In genomic region chr20:63640086-63640485, GRCh38 we compare ENCODE assay signal across 12 cellular contexts. TPM values are rescaled to one million over a fixed set of nuclear protein-coding genes. Genes with fewer than 3 reads are reported as not detected.
DNase-seq lines count a peak whose midpoint lies in the region; ATAC-seq, FAIRE-seq and TF ChIP-seq lines count a peak whose summit lies in the region.
"Had no signal": no experiment of that assay in that cellular context is flagged by ENCODE, and none has a peak within 500 bp of the region (broad histone marks: within the 10 kb centered on the region; RNA-seq: fewer than 3 reads in every experiment).

No MANE protein-coding gene starts in this region.

- TF ChIP-seq POLR2A in stomach (IDR thresholded peaks at IDR 0.05), result no peak

- peaks cover 0 to 5% of the 10 kb centered on the region in 2 donors for H3K4me1 ChIP-seq in kidney (ENCODE audit: control insufficient read depth in 1 of 2, insufficient read depth in 1 of 2, low read depth in 1 of 2, low read length in 2 of 2)
- peaks cover 8 to 31% (median 21%) of the 10 kb centered on the region in 4 donors for H3K4me1 ChIP-seq in stomach

- peaks cover 2% of the 10 kb centered on the region for H3K36me3 Mint-ChIP-seq in activated CD4-positive, alpha-beta T cell treated with anti-CD3 and anti-CD28 coated beads, Interleukin-2, amount 10 ng/mL, durations not matched to agents 24 days and 14 days (ENCODE audit: low read depth)
- H3K36me3 Mint-ChIP-seq in T-helper 17 cell (ENCODE audit: low read depth), result peaks cover 3% of the 10 kb centered on the region

- peak overlapping the region; percentile 88 for H3K4me3 Mint-ChIP-seq in activated CD4-positive, alpha-beta T cell treated with anti-CD3 and anti-CD28 coated beads, Interleukin-2, amount 10 ng/mL, durations not matched to agents 24 days and 14 days
- H3K4me3 Mint-ChIP-seq in T-helper 17 cell, result peak overlapping the region; percentile 90

- no peaks in the 10 kb centered on the region for H3K27me3 ChIP-seq in stomach

- H3K27ac ChIP-seq in kidney (ENCODE audit: low read depth in 2 of 2, low read length in 2 of 2), result peak overlapping the region in 1 of 2 donors; percentile 47
- peak overlapping the region; percentile 8 to 84 (median 75) for H3K27ac ChIP-seq in stomach

- 75 to 88% (median 79%) methylated on average over 6 to 8 of the region's 8 CpGs for WGBS in stomach, 5 donors

- H3K27me3 Mint-ChIP-seq in activated CD4-positive, alpha-beta T cell treated with anti-CD3 and anti-CD28 coated beads, Interleukin-2, amount 10 ng/mL, durations not matched to agents 24 days and 14 days, result peaks cover 6% of the 10 kb centered on the region
- no peaks in the 10 kb centered on the region for H3K27me3 Mint-ChIP-seq in T-helper 17 cell

- ATAC-seq in T-helper 17 cell (no peak), HG03108 (IDR thresholded peaks at IDR 0.05; ENCODE audit: unreplicated experiment) (no peak)
- ATAC-seq: HCT116 had no signal

- in situ Hi-C loops in GM13977 (cut with MboI; ENCODE audit: low pct_unique_long_range_greater_than_20kb, low sequenced_read_pairs, unreplicated experiment), result no loop called here

- H3K9ac ChIP-seq in kidney (ENCODE audit: low read length in 2 of 2), result no peak overlapping the region

- intact Hi-C loops in activated CD4-positive, alpha-beta T cell treated with anti-CD3 and anti-CD28 coated beads, Interleukin-2, amount 10 ng/mL, durations not matched to agents 24 days and 14 days (cut with micrococcal nuclease), result no loop called here
- intact Hi-C loops in kidney (cut with DNase I), result no loop called here
- intact Hi-C loops in stomach (cut with DNase I; ENCODE audit: low total_unique reads), result no loop called here

- TF ChIP-seq EP300 in stomach (IDR thresholded peaks at IDR 0.05), result no peak

- no peak for DNase-seq in activated CD4-positive, alpha-beta T cell treated with anti-CD3 and anti-CD28 coated beads, Interleukin-2, amount 10 ng/mL, durations not matched to agents 24 days and 14 days
- DNase-seq in activated CD4-positive, alpha-beta T cell treated with anti-CD3 and anti-CD28 coated beads, Interleukin-2, amount 50 U/mL, for 4 hours, result no peak
- DNase-seq in T-helper 17 cell, result no peak
- DNase-seq in kidney, result peak; percentile 69
- DNase-seq in stomach, result no peak
- no peak for DNase-seq in GM13977 (ENCODE audit: low spot score)
- no peak for DNase-seq in COLO668 (lab: John Stamatoyannopoulos, UW; ENCODE audit: unreplicated experiment)
- DNase-seq: DMS53, Karpas-422 had no signal

- TF ChIP-seq CTCF in kidney (IDR thresholded peaks at IDR 0.05; ENCODE audit: borderline replicate concordance, extremely low read depth, insufficient read depth) (no peak), stomach (IDR thresholded peaks at IDR 0.05) (no peak), GM13977 (IDR thresholded peaks at IDR 0.05; ENCODE audit: extremely low read depth, insufficient read depth, missing control alignments) (no peak)

- H3K9me3 ChIP-seq in T-helper 17 cell (ENCODE audit: control insufficient read depth, low read length, poor library complexity, severe bottlenecking) (no peaks in the 10 kb centered on the region), kidney (ENCODE audit: control insufficient read depth in 1 of 2, low read length in 2 of 2) (no peaks in the 10 kb centered on the region), stomach (no peaks in the 10 kb centered on the region)

- no peak for FAIRE-seq in kidney (lab: Jason Lieb, UNC)
- FAIRE-seq: A204.1 had no signal

- H3K9me3 Mint-ChIP-seq in activated CD4-positive, alpha-beta T cell treated with anti-CD3 and anti-CD28 coated beads, Interleukin-2, amount 10 ng/mL, durations not matched to agents 24 days and 14 days, result no peaks in the 10 kb centered on the region

- peak overlapping the region; percentile 97 for H3K27ac Mint-ChIP-seq in activated CD4-positive, alpha-beta T cell treated with anti-CD3 and anti-CD28 coated beads, Interleukin-2, amount 10 ng/mL, durations not matched to agents 24 days and 14 days
- H3K27ac Mint-ChIP-seq in T-helper 17 cell, result peak overlapping the region; percentile 99

- peaks cover 37% of the 10 kb centered on the region for H3K4me1 Mint-ChIP-seq in activated CD4-positive, alpha-beta T cell treated with anti-CD3 and anti-CD28 coated beads, Interleukin-2, amount 10 ng/mL, durations not matched to agents 24 days and 14 days
- peaks cover 33% of the 10 kb centered on the region for H3K4me1 Mint-ChIP-seq in T-helper 17 cell

- H3K4me3 ChIP-seq in kidney (ENCODE audit: low read length in 2 of 2) (no peak overlapping the region), stomach (peak overlapping the region in 3 of 4 donors; percentile 27 to 63 (median 58))

- H3K36me3 ChIP-seq in kidney (ENCODE audit: control insufficient read depth in 1 of 2, insufficient read depth in 2 of 2, low read length in 2 of 2) (no peaks in the 10 kb centered on the region), stomach (no peaks in the 10 kb centered on the region)

RNA-seq across cellular contexts. Expression of gene STMN3, which starts 13.1 kb away (rescaled TPM):
- total RNA-seq in activated CD4-positive, alpha-beta T cell treated with anti-CD3 and anti-CD28 coated beads, Interleukin-2, amount 10 ng/mL, durations not matched to agents 24 days and 14 days, result 9.7 and 10.7 TPM in 2 replicates
- 10 to 100 TPM; 51.0 to 67.4 TPM for total RNA-seq in T-helper 17 cell
- total RNA-seq in kidney, result 84.9 TPM
- polyA plus RNA-seq in kidney (ENCODE audit: insufficient read depth, low read depth, low replicate concordance), result 20.6 TPM
- 10 to 100 TPM in 2 of 5 donors, 1 to 10 TPM in 2, under 1 TPM in 1; 0.87 to 13.4 (median 5.5) TPM for total RNA-seq in stomach
- 10 to 100 TPM; 12.3 to 14.8 (median 12.5) TPM for polyA plus RNA-seq in stomach

RNA-seq across cellular contexts. Expression of gene GMEB2, which starts 13.2 kb away (rescaled TPM):
- total RNA-seq in activated CD4-positive, alpha-beta T cell treated with anti-CD3 and anti-CD28 coated beads, Interleukin-2, amount 10 ng/mL, durations not matched to agents 24 days and 14 days, result 13.9 and 14.1 TPM in 2 replicates
- total RNA-seq in T-helper 17 cell, result 10 to 100 TPM; 17.3 to 21.0 TPM
- 13.4 TPM for total RNA-seq in kidney
- polyA plus RNA-seq in kidney (ENCODE audit: insufficient read depth, low read depth, low replicate concordance), result 6.1 TPM
- 10 to 100 TPM in 2 of 5 donors, 1 to 10 TPM in 3; 1.8 to 20.4 (median 8.3) TPM for total RNA-seq in stomach
- 1 to 10 TPM; 5.4 to 7.5 (median 7.4) TPM for polyA plus RNA-seq in stomach

RNA-seq across cellular contexts. Expression of gene RTEL1, which starts 18.0 kb away (rescaled TPM):
- 60.7 and 64.7 TPM in 2 replicates for total RNA-seq in activated CD4-positive, alpha-beta T cell treated with anti-CD3 and anti-CD28 coated beads, Interleukin-2, amount 10 ng/mL, durations not matched to agents 24 days and 14 days
- total RNA-seq in T-helper 17 cell (10 to 100 TPM; 30.7 to 35.0 TPM), kidney (37.7 TPM), stomach (10 to 100 TPM; 13.6 to 70.4 (median 32.7) TPM)
- polyA plus RNA-seq in kidney (ENCODE audit: insufficient read depth, low read depth, low replicate concordance) (5.3 TPM), stomach (1 to 10 TPM; 7.6 to 10.0 (median 9.2) TPM)

RNA-seq across cellular contexts. Expression of gene TNFRSF6B, which starts 56.4 kb away (rescaled TPM):
- not detected in 2 replicates for total RNA-seq in activated CD4-positive, alpha-beta T cell treated with anti-CD3 and anti-CD28 coated beads, Interleukin-2, amount 10 ng/mL, durations not matched to agents 24 days and 14 days
- total RNA-seq in T-helper 17 cell, result not detected
- total RNA-seq in kidney, result 64.5 TPM
- polyA plus RNA-seq in kidney (ENCODE audit: insufficient read depth, low read depth, low replicate concordance), result 2.4 TPM
- 10 to 100 TPM in 1 of 5 donors, 1 to 10 TPM in 3, not detected in 1; 1.1 to 16.9 (median 3.2) TPM for total RNA-seq in stomach
- 10 to 100 TPM in 1 of 3 donors, 1 to 10 TPM in 2; 8.5 to 26.2 (median 9.5) TPM for polyA plus RNA-seq in stomach

Comparison
In these comparisons a context has a peak if more than half of its experiments do, and no peak if none do; other contexts are left out.
1. H3K4me3 ChIP-seq: peak in stomach (3 of 4); none in kidney (0 of 2).